8 cellular contexts compared by ENCODE assay signal in the genomic region with DNA sequence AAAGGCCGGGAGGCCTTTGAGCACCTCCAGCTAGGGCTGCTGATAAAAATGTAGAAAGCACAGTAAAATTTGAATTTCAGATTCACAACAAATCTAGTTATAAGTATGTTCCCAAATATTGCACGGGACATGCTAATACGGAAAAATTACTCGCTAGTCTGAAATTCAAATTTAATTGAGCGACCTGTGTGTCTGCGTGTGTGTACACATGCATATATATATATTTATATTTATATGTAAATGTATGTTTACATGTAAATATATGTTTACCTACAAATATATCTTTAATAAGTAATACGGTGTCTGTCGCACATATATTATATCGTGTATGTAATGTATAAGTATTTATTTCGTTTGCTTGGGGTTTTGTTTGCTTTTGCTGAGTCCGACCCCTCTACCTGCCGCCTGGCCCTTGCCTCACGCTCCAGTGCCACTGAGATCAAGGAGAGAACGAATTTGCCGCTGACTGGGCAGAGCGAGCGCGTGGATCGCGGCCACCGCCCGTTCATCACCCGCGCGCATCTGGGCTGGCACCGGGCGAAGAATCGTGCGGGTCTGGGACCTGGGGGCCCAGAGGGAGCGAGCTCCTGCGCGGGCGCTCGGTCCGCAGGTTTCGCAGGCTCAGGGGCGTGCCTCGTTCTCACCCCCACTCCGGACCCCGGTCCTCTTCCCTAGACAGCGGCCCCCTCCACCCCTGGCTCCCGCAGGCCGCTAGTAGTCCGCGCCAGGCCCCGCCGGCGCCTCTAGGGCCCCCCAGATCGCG. TPM values are rescaled to one million over a fixed set of nuclear protein-coding genes. Genes with fewer than 3 reads are reported as not detected.
DNase-seq lines count a peak whose midpoint lies in the region; ATAC-seq and TF ChIP-seq lines count a peak whose summit lies in the region.

No MANE protein-coding gene starts in this region.

- peak overlapping the region in 1 of 5 experiments; percentile 39 for H3K27ac Mint-ChIP-seq in brain

- H3K4me3 ChIP-seq in cardiac muscle cell (peak overlapping the region; percentile 76), mucosa of rectum (ENCODE audit: low read length in 2 of 2) (peak overlapping the region; percentile 83 to 92), uterus (peak overlapping the region; percentile 44 to 55)

- no peaks in the 10 kb centered on the region for H3K9me3 Mint-ChIP-seq in brain

- TF ChIP-seq CTCF in cardiac muscle cell (IDR thresholded peaks at IDR 0.05; ENCODE audit: low read depth, low read length) = no peak
- no peak for TF ChIP-seq CTCF in brain (conservative IDR thresholded peaks at IDR 0.05)
- TF ChIP-seq CTCF in uterus (IDR thresholded peaks at IDR 0.05) = no peak

- peak overlapping the region; percentile 77 to 91 (median 84) for H3K4me3 Mint-ChIP-seq in brain

- peaks cover 54% of the 10 kb centered on the region for H3K27me3 ChIP-seq in cardiac muscle cell
- peaks cover 26 to 34% of the 10 kb centered on the region in 2 donors for H3K27me3 ChIP-seq in mucosa of rectum (ENCODE audit: control insufficient read depth in 2 of 2, insufficient read depth in 2 of 2, low read length in 2 of 2)
- peaks cover 18 to 27% of the 10 kb centered on the region in 2 donors for H3K27me3 ChIP-seq in uterus

- no peak overlapping the region for H3K27ac ChIP-seq in cardiac muscle cell
- no peak overlapping the region for H3K27ac ChIP-seq in mucosa of rectum (ENCODE audit: low read depth in 2 of 2, low read length in 2 of 2)
- H3K27ac ChIP-seq in uterus = no peak overlapping the region

- peaks cover 51% of the 10 kb centered on the region for H3K27me3 Mint-ChIP-seq in brain

- no peak for DNase-seq in cardiac muscle cell (ENCODE audit: low read depth in 1 of 2, low spot score in 1 of 2)
- DNase-seq in left ventricle myocardium superior = no peak
- DNase-seq in uterus = no peak
- DNase-seq in T-helper 9 cell = no peak
- no peak for DNase-seq in NCI-H1105 (lab: John Stamatoyannopoulos, UW)
- no peak for DNase-seq in H4 (ENCODE audit: low spot score)

- no peak for ATAC-seq in left ventricle myocardium superior

- H3K9me3 ChIP-seq in cardiac muscle cell (ENCODE audit: low read depth) = no peaks in the 10 kb centered on the region
- H3K9me3 ChIP-seq in mucosa of rectum (ENCODE audit: control insufficient read depth in 2 of 2, low read length in 2 of 2) = no peaks in the 10 kb centered on the region
- H3K9me3 ChIP-seq in uterus = no peaks in the 10 kb centered on the region

- no peaks in the 10 kb centered on the region for H3K4me1 ChIP-seq in cardiac muscle cell (ENCODE audit: low read depth)
- peaks cover 10 to 15% of the 10 kb centered on the region in 2 donors for H3K4me1 ChIP-seq in mucosa of rectum (ENCODE audit: control insufficient read depth in 2 of 2, insufficient read depth in 2 of 2, low read length in 2 of 2)
- peaks cover 0 to 28% of the 10 kb centered on the region in 2 donors for H3K4me1 ChIP-seq in uterus

- peaks cover 5% of the 10 kb centered on the region for H3K36me3 ChIP-seq in cardiac muscle cell
- peaks cover 9 to 18% of the 10 kb centered on the region in 2 donors for H3K36me3 ChIP-seq in mucosa of rectum (ENCODE audit: control insufficient read depth in 2 of 2, insufficient read depth in 2 of 2, low read length in 2 of 2)
- H3K36me3 ChIP-seq in uterus = no peaks in the 10 kb centered on the region

- peaks cover 7% of the 10 kb centered on the region for H3K36me3 Mint-ChIP-seq in brain

- TF ChIP-seq POLR2A in uterus (IDR thresholded peaks at IDR 0.05) = no peak

- intact Hi-C loops in left ventricle myocardium superior (cut with micrococcal nuclease) (no loop called here), uterus (cut with DNase I; ENCODE audit: low total_unique reads) (no loop called here)

- peaks cover 32% of the 10 kb centered on the region for H3K4me1 Mint-ChIP-seq in brain

- no peak overlapping the region for H3K9ac ChIP-seq in mucosa of rectum (ENCODE audit: low read depth in 1 of 2, low read length in 2 of 2)

RNA-seq across cellular contexts. Expression of gene WRAP73, which starts 0.5 kb away (rescaled TPM):
- total RNA-seq in cardiac muscle cell (21.6 and 24.2 TPM in 2 replicates), left ventricle myocardium superior (12.5 TPM), uterus (10 to 100 TPM in 3 of 4 donors, 1 to 10 TPM in 1; 4.6 to 31.7 (median 25.0) TPM)
- polyA plus RNA-seq in cardiac muscle cell (25.9 and 27.1 TPM in 2 replicates), brain (ENCODE audit: insufficient read depth, low read depth, low replicate concordance) (29.7 TPM)
- 23.8 and 29.5 TPM in 2 replicates for total RNA-seq in H4 (2014; rRNA removed; shearing (Covaris generic))

RNA-seq across cellular contexts. Expression of gene TP73, which starts 1.9 kb away (rescaled TPM):
- total RNA-seq in cardiac muscle cell (not detected in 2 replicates), left ventricle myocardium superior (0.05 TPM), uterus (under 1 TPM in 2 of 4 donors, not detected in 2; 0.30 to 0.76 TPM)
- polyA plus RNA-seq in cardiac muscle cell (0.87 and 1.0 TPM in 2 replicates), brain (ENCODE audit: insufficient read depth, low read depth, low replicate concordance) (19.0 TPM)
- 1.5 and 2.0 TPM in 2 replicates for total RNA-seq in H4 (2014; rRNA removed; shearing (Covaris generic))

RNA-seq across cellular contexts. Expression of gene TPRG1L, which starts 25.6 kb away (rescaled TPM):
- total RNA-seq in cardiac muscle cell (9.3 and 16.0 TPM in 2 replicates), left ventricle myocardium superior (48.6 TPM), uterus (10 to 100 TPM; 18.7 to 43.4 (median 29.6) TPM)
- polyA plus RNA-seq in cardiac muscle cell (18.8 and 32.3 TPM in 2 replicates), brain (ENCODE audit: insufficient read depth, low read depth, low replicate concordance) (100 TPM)
- total RNA-seq in H4 (2014; rRNA removed; shearing (Covaris generic)) = 10.9 and 11.7 TPM in 2 replicates

RNA-seq across cellular contexts. Expression of gene MEGF6, which starts 39.1 kb away (rescaled TPM):
- total RNA-seq in cardiac muscle cell = 12.6 and 31.7 TPM in 2 replicates
- 11.1 and 24.5 TPM in 2 replicates for polyA plus RNA-seq in cardiac muscle cell
- 11.6 TPM for total RNA-seq in left ventricle myocardium superior
- polyA plus RNA-seq in brain (ENCODE audit: insufficient read depth, low read depth, low replicate concordance) = 8.0 TPM
- total RNA-seq in uterus = 10 to 100 TPM in 3 of 4 donors, under 1 TPM in 1; 0.88 to 69.0 (median 36.9) TPM
- 0.58 and 1.1 TPM in 2 replicates for total RNA-seq in H4 (2014; rRNA removed; shearing (Covaris generic))
